1 cellular context compared by ENCODE assay signal in the genomic region with DNA sequence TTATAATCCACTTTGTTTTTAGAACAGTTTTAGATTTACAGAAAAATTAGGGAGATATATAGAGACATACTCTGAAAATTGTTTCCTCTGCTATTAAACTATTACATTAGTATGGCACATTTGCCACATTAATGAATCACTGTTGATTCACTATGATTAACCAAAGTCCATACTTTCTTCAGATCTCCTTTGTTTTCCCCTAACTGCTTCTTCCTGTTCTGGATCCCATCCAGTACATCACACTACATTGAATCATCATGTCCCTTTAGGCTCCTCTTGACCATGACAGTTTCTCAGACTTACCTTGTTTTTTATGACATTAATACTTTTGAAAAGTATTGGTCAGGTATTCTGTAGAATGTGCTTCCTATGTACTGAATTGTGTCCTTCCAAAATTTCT.
TF ChIP-seq lines count a peak whose summit lies in the region.

No MANE protein-coding gene starts in this region.

TF ChIP-seq in endothelial cell of umbilical vein, 7 proteins besides CTCF, POLR2A, EP300 and RAD21 (continued from another document):
- TF ChIP-seq, protein P1, sequence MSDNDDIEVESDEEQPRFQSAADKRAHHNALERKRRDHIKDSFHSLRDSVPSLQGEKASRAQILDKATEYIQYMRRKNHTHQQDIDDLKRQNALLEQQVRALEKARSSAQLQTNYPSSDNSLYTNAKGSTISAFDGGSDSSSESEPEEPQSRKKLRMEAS (IDR thresholded peaks at IDR 0.05; ENCODE audit: insufficient read depth, insufficient read length), result no peak
